Comparison of ENCODE assay signal across 17 cellular contexts in genomic region chr6:71649893-71650292, GRCh38.
DNase-seq lines count a peak whose midpoint lies in the region; ATAC-seq and TF ChIP-seq lines count a peak whose summit lies in the region.
"Had no signal": no experiment of that assay in that cellular context is flagged by ENCODE, and none has a peak within 500 bp of the region (broad histone marks: within the 10 kb centered on the region; RNA-seq: fewer than 3 reads in every experiment).

No MANE protein-coding gene starts in this region.

- no peak overlapping the region for H3K18ac ChIP-seq in mesendoderm (ENCODE audit: low read length)

- H3K79me2 ChIP-seq in GM23338 (replicated peaks; ENCODE audit: insufficient read depth) (no peaks in the 10 kb centered on the region), mesendoderm (ENCODE audit: control insufficient read depth, insufficient read depth, low read length) (no peaks in the 10 kb centered on the region), mammary epithelial cell (ENCODE audit: insufficient read depth, low read length) (no peaks in the 10 kb centered on the region)

- no peak overlapping the region for H3K23ac ChIP-seq in mesendoderm (ENCODE audit: low read length)

- WGBS in mesendoderm (ENCODE audit: extremely low coverage, insufficient coverage, low lambda C conversion rate): no CpG with 5 or more reads among the region's 2 CpGs
- 71% methylated on average over 2 of the region's 2 CpGs for WGBS in mammary epithelial cell (ENCODE audit: low coverage, missing lambda C conversion rate)

- in situ Hi-C loops in mammary epithelial cell (cut with MboI; ENCODE audit: low sequenced_read_pairs in 2 of 2): no loop called here

- intact Hi-C loops in mammary epithelial cell (cut with micrococcal nuclease): no loop called here

- H3K4me1 ChIP-seq in GM23338 (ENCODE audit: insufficient read depth) (no peaks in the 10 kb centered on the region), mesendoderm (ENCODE audit: control insufficient read depth, low read depth, low read length) (no peaks in the 10 kb centered on the region), mammary epithelial cell (ENCODE audit: insufficient read depth, low read length) (no peaks in the 10 kb centered on the region)
- H3K4me1 ChIP-seq: BE2C had no signal

- POLR2A ChIA-PET in WTC11 (lab: Charles Lee): no interaction called here

- TF ChIP-seq CTCF in GM23338 (conservative IDR thresholded peaks at IDR 0.05; ENCODE audit: low read depth in 2 of 2): no peak
- TF ChIP-seq CTCF in WTC11 (IDR thresholded peaks at IDR 0.05): no peak
- TF ChIP-seq CTCF in mammary epithelial cell (conservative IDR thresholded peaks at IDR 0.05 in 1 of 2, IDR thresholded peaks at IDR 0.05 in 1 of 2; ENCODE audit: extremely low read depth in 1 of 2, insufficient read depth in 1 of 2, low read depth in 1 of 2, low read length in 2 of 2): no peak

- peak overlapping the region; percentile 19; the same call in 1 of the 2 replicates for H2AFZ ChIP-seq in GM23338
- H2AFZ ChIP-seq in mammary epithelial cell (ENCODE audit: low read depth, low read length): no peak overlapping the region
- H2AFZ ChIP-seq: GM23248 had no signal

- CTCF ChIA-PET in WTC11 (lab: Charles Lee) (no interaction called here), mammary epithelial cell (lab: Charles Lee; ENCODE audit: low non-redundant PET) (no interaction called here)

- no peaks in the 10 kb centered on the region for H3K9me3 ChIP-seq in mammary epithelial cell (replicated peaks; ENCODE audit: insufficient read depth, low read length)
- H3K9me3 ChIP-seq: BE2C had no signal

- ATAC-seq in GM23338 (peak; percentile 53), WTC11 (peak; percentile 32; the same call in 1 of the 2 replicates), GM18520 (IDR thresholded peaks at IDR 0.05; ENCODE audit: unreplicated experiment) (no peak)

- H3K27me3 Mint-ChIP-seq in GM23338 (ENCODE audit: insufficient read depth, low read depth, poor library complexity) (no peaks in the 10 kb centered on the region), WTC11 (ENCODE audit: low read depth) (no peaks in the 10 kb centered on the region)
- H3K27me3 Mint-ChIP-seq: CD4-positive, CD25-positive, alpha-beta regulatory T cell had no signal

- DNase-seq in ELR (ENCODE audit: low read depth) (peak; percentile 1), GM23338 (ENCODE audit: low spot score) (no peak), WTC11 (ENCODE audit: low spot score) (no peak), mesendoderm (peak; percentile 37), mammary epithelial cell (no peak)
- no peak for DNase-seq in NK-92 treated with Interleukin-12 subunit alpha and Interleukin-12 subunit beta, amount 100 ng/mL, for 24 hours (lab: John Stamatoyannopoulos, UW)
- DNase-seq: ACHN; BE2C; C1 segment of cervical spinal cord; CD4-positive, CD25-positive, alpha-beta regulatory T cell; CD8-positive, alpha-beta memory T cell; COR-L47; DMS 273 treated with DMSO at 0.1 percent for 48 hours; GDM1; GM23248; HCEC 1CT had no signal

- no peaks in the 10 kb centered on the region for H3K9me3 Mint-ChIP-seq in GM23338
- H3K9me3 Mint-ChIP-seq in WTC11: no peaks in the 10 kb centered on the region

- H3K79me1 ChIP-seq in mesendoderm (ENCODE audit: low read length): no peaks in the 10 kb centered on the region

- no peak overlapping the region for H4K8ac ChIP-seq in mesendoderm (ENCODE audit: low read depth, low read length)

- H3K36me3 Mint-ChIP-seq in GM23338 (ENCODE audit: low read depth): no peaks in the 10 kb centered on the region
- no peaks in the 10 kb centered on the region for H3K36me3 Mint-ChIP-seq in WTC11
- H3K36me3 Mint-ChIP-seq: CD4-positive, CD25-positive, alpha-beta regulatory T cell; CD8-positive, alpha-beta memory T cell had no signal

- H3K4me3 Mint-ChIP-seq in GM23338: no peak overlapping the region
- no peak overlapping the region for H3K4me3 Mint-ChIP-seq in WTC11
- H3K4me3 Mint-ChIP-seq: CD4-positive, CD25-positive, alpha-beta regulatory T cell; CD8-positive, alpha-beta memory T cell had no signal

- H3K27ac ChIP-seq in GM23338 (ENCODE audit: low read depth) (no peak overlapping the region), mesendoderm (ENCODE audit: low read depth, low read length) (no peak overlapping the region), mammary epithelial cell (ENCODE audit: insufficient read depth, low read depth, low read length) (no peak overlapping the region)
- H3K27ac ChIP-seq: GM23248 had no signal

- 0 out of 2 replicates have a peak, but pooled peaks cover 3% of the 10 kb centered on the region for H3K9me2 ChIP-seq in GM23338 (ENCODE audit: insufficient read depth)

- H3K9ac ChIP-seq in mesendoderm (ENCODE audit: low read length): no peak overlapping the region
- H3K9ac ChIP-seq in mammary epithelial cell (ENCODE audit: insufficient read depth, low read length): no peak overlapping the region
- H3K9ac ChIP-seq: GM23248 had no signal

- no peak overlapping the region for H3K56ac ChIP-seq in mesendoderm (ENCODE audit: low read length)

- H2BK5ac ChIP-seq in mesendoderm (ENCODE audit: low read length): no peak overlapping the region

- H4K20me1 ChIP-seq in GM23338 (replicated peaks; ENCODE audit: insufficient read depth) (no peaks in the 10 kb centered on the region), mammary epithelial cell (ENCODE audit: insufficient read depth, low read length) (no peaks in the 10 kb centered on the region)

- H3K4ac ChIP-seq in mesendoderm (ENCODE audit: low read depth, low read length): no peak overlapping the region

- no peaks in the 10 kb centered on the region for H3F3A ChIP-seq in GM23338 (replicated peaks; ENCODE audit: low read depth)

- no peak overlapping the region for H3K4me3 ChIP-seq in GM23338
- H3K4me3 ChIP-seq in mesendoderm (ENCODE audit: low read length): no peak overlapping the region
- H3K4me3 ChIP-seq in mammary epithelial cell (replicated peaks in 1 of 3; ENCODE audit: insufficient read depth in 1 of 3, low read depth in 2 of 3, low read length in 3 of 3): no peak overlapping the region
- H3K4me3 ChIP-seq: GM23248 had no signal

- H3K4me2 ChIP-seq in GM23338 (no peak overlapping the region), mesendoderm (ENCODE audit: low read length) (no peak overlapping the region), mammary epithelial cell (ENCODE audit: insufficient read depth, low read depth, low read length) (no peak overlapping the region)

- H2BK120ac ChIP-seq in mesendoderm (ENCODE audit: low read depth, low read length): no peak overlapping the region

- H2BK15ac ChIP-seq in mesendoderm (replicated peaks; ENCODE audit: low read depth): no peak overlapping the region

- no peak overlapping the region for H2AK5ac ChIP-seq in mesendoderm (ENCODE audit: low read length)

- no TSS peak for BruUV-seq in mammary epithelial cell (replicated peaks; lab: Mats Ljungman, UMichigan)

- H3K4me1 Mint-ChIP-seq in GM23338 (peaks cover 2% of the 10 kb centered on the region; the same call in 1 of the 3 replicates), WTC11 (peaks cover 13% of the 10 kb centered on the region)
- H3K4me1 Mint-ChIP-seq: CD4-positive, CD25-positive, alpha-beta regulatory T cell; CD8-positive, alpha-beta memory T cell had no signal

- no peaks in the 10 kb centered on the region for H3K36me3 ChIP-seq in GM23338 (ENCODE audit: insufficient read depth)
- H3K36me3 ChIP-seq in mesendoderm (ENCODE audit: control insufficient read depth, insufficient read depth, low read length): no peaks in the 10 kb centered on the region
- H3K36me3 ChIP-seq in mammary epithelial cell (ENCODE audit: insufficient read depth, low read length): no peaks in the 10 kb centered on the region
- H3K36me3 ChIP-seq: BE2C had no signal

- H3K27me3 ChIP-seq in GM23338 (ENCODE audit: insufficient read depth): no peaks in the 10 kb centered on the region
- H3K27me3 ChIP-seq in mesendoderm (ENCODE audit: insufficient read depth, low read length, poor library complexity): no peaks in the 10 kb centered on the region
- H3K27me3 ChIP-seq in mammary epithelial cell (ENCODE audit: insufficient read depth, low read length): peaks cover 7% of the 10 kb centered on the region
- H3K27me3 ChIP-seq: BE2C had no signal

- no peak overlapping the region for H4K5ac ChIP-seq in mesendoderm (ENCODE audit: low read length)

- H3K27ac Mint-ChIP-seq in GM23338: no peak overlapping the region
- no peak overlapping the region for H3K27ac Mint-ChIP-seq in WTC11
- H3K27ac Mint-ChIP-seq: CD4-positive, CD25-positive, alpha-beta regulatory T cell; CD8-positive, alpha-beta memory T cell had no signal

- dilution Hi-C loops in mammary epithelial cell (cut with HindIII; ENCODE audit: low sequenced_read_pairs): no loop called here

TF ChIP-seq in GM23338, 12 proteins besides CTCF, POLR2A, EP300 and RAD21 (continues in another document):
- TF ChIP-seq EZH2phosphoT487 (IDR thresholded peaks at IDR 0.05; ENCODE audit: unreplicated experiment): no peak
- no peak for TF ChIP-seq JUNB (IDR thresholded peaks at IDR 0.05; ENCODE audit: unreplicated experiment)
- TF ChIP-seq STAT1 (IDR thresholded peaks at IDR 0.05; ENCODE audit: unreplicated experiment): no peak
- TF ChIP-seq ZNF331 (CRISPR knock-in tag; IDR thresholded peaks at IDR 0.05; ENCODE audit: low read depth): no peak
- TF ChIP-seq CREB1 (CRISPR knock-in tag; IDR thresholded peaks at IDR 0.05; ENCODE audit: low read depth): no peak
- no peak for TF ChIP-seq ZNF114 (CRISPR knock-in tag; IDR thresholded peaks at IDR 0.05)

TF ChIP-seq in WTC11, 78 proteins besides CTCF, POLR2A, EP300 and RAD21 (continues in another document):
- TF ChIP-seq PRRX2 (CRISPR knock-in tag; IDR thresholded peaks at IDR 0.05) (no peak), CBFB (CRISPR knock-in tag; IDR thresholded peaks at IDR 0.05; ENCODE audit: low read depth) (no peak), EMX1 (CRISPR knock-in tag; IDR thresholded peaks at IDR 0.05) (no peak), E2F5 (CRISPR knock-in tag; IDR thresholded peaks at IDR 0.05) (no peak), ATF1 (CRISPR knock-in tag; IDR thresholded peaks at IDR 0.05) (no peak), ZNF263 (CRISPR knock-in tag; IDR thresholded peaks at IDR 0.05; ENCODE audit: low read depth) (no peak), IRF1 (CRISPR knock-in tag; IDR thresholded peaks at IDR 0.05) (no peak)

Comparison
In these comparisons a context has a peak if more than half of its experiments do, and no peak if none do; other contexts are left out.
1. DNase-seq: peak in ELR (single experiment) and mesendoderm (single experiment); none in GM23338 (single experiment), WTC11 (single experiment), mammary epithelial cell (single experiment) and NK-92 treated with Interleukin-12 subunit alpha and Interleukin-12 subunit beta, amount 100 ng/mL, for 24 hours (single experiment).